ENCODE assay signal across 28 cellular contexts in genomic region chr10:130606001-130606405, GRCh38.
"Had no signal": no experiment of that assay in that cellular context is flagged by ENCODE, and none has a peak within 500 bp of the region (broad histone marks: within the 10 kb centered on the region; RNA-seq: fewer than 3 reads in every experiment).

No MANE protein-coding gene starts in this region.

- H3K9me3 ChIP-seq: neutrophil, prostate gland, sigmoid colon, tibial artery had no signal

- H3K27ac Mint-ChIP-seq: activated CD8-positive, alpha-beta T cell treated with anti-CD3 and anti-CD28 coated beads for 36 hours; activated naive CD4-positive, alpha-beta T cell treated with anti-CD3 and anti-CD28 coated beads, Interleukin-2, amount 50 U/mL, for 72 hours; activated T-helper 2 cell treated with anti-CD3 and anti-CD28 coated beads, Interferon-gamma antibody, Interleukin-2, Interleukin-4, amounts not matched to agents 10 μg/mL and 5 μg/mL and 100 μg/mL, durations not matched to agents 14 hours and 24 hours and 36 hours; dendritic cell treated with granulocyte-macrophage colony-stimulating factor and Interleukin-4, amounts not matched to agents 40 ng/mL and 50 ng/mL, for 4 days; natural killer cell treated with Interleukin-12 subunit alpha and Interleukin-12 subunit beta and Interleukin-15 and Interleukin-18, amount 100 ng/mL, for 72 hours; stimulated activated naive B cell treated with anti-CD40 and anti-IgM and Interleukin-4, amounts not matched to agents 10 μg/mL and 1 μg/mL and 100 μg/mL, for 72 hours; T-helper 17 cell had no signal

- ATAC-seq: activated CD4-positive, CD25-positive, alpha-beta regulatory T cell treated with anti-CD3 and anti-CD28 coated beads, Interleukin-2, amount 50 U/mL, for 24 hours; activated CD8-positive, alpha-beta T cell treated with anti-CD3 and anti-CD28 coated beads for 36 hours; activated naive CD4-positive, alpha-beta T cell treated with anti-CD3 and anti-CD28 coated beads, Interleukin-2, amount 50 U/mL, for 72 hours; activated T-cell treated with anti-CD3 and anti-CD28 coated beads, Interleukin-2, amount 50 U/mL, for 4 hours; heart right ventricle; left ventricle myocardium superior; natural killer cell treated with Interleukin-12 subunit alpha and Interleukin-12 subunit beta and Interleukin-15 and Interleukin-18, amount 100 ng/mL, for 72 hours; stimulated activated naive B cell treated with anti-CD40 and anti-IgM and Interleukin-4, amounts not matched to agents 10 μg/mL and 1 μg/mL and 100 μg/mL, for 72 hours; T-helper 17 cell had no signal

- H3K9me3 Mint-ChIP-seq: activated CD8-positive, alpha-beta T cell treated with anti-CD3 and anti-CD28 coated beads for 36 hours; activated naive CD4-positive, alpha-beta T cell treated with anti-CD3 and anti-CD28 coated beads, Interleukin-2, amount 50 U/mL, for 72 hours; activated T-cell treated with anti-CD3 and anti-CD28 coated beads, Interleukin-2, amount 50 U/mL, for 4 hours; activated T-helper 2 cell treated with anti-CD3 and anti-CD28 coated beads, Interferon-gamma antibody, Interleukin-2, Interleukin-4, amounts not matched to agents 10 μg/mL and 5 μg/mL and 100 μg/mL, durations not matched to agents 14 hours and 24 hours and 36 hours; dendritic cell treated with granulocyte-macrophage colony-stimulating factor and Interleukin-4, amounts not matched to agents 40 ng/mL and 50 ng/mL, for 4 days had no signal

- H3K27me3 ChIP-seq: neutrophil, sigmoid colon, tibial artery had no signal

- H3K36me3 ChIP-seq: breast epithelium, esophagus muscularis mucosa, heart right ventricle, neutrophil, prostate gland, sigmoid colon, stomach, tibial artery, WERI-Rb-1 had no signal

- H3K4me3 Mint-ChIP-seq: activated CD8-positive, alpha-beta T cell treated with anti-CD3 and anti-CD28 coated beads for 36 hours; activated T-cell treated with anti-CD3 and anti-CD28 coated beads, Interleukin-2, amount 50 U/mL, for 4 hours; dendritic cell treated with granulocyte-macrophage colony-stimulating factor and Interleukin-4, amounts not matched to agents 40 ng/mL and 50 ng/mL, for 4 days; natural killer cell treated with Interleukin-12 subunit alpha and Interleukin-12 subunit beta and Interleukin-15 and Interleukin-18, amount 100 ng/mL, for 72 hours; stimulated activated naive B cell treated with anti-CD40 and anti-IgM and Interleukin-4, amounts not matched to agents 10 μg/mL and 1 μg/mL and 100 μg/mL, for 72 hours; T-helper 17 cell had no signal

- H3K36me3 Mint-ChIP-seq: activated naive CD4-positive, alpha-beta T cell treated with anti-CD3 and anti-CD28 coated beads, Interleukin-2, amount 50 U/mL, for 72 hours; natural killer cell treated with Interleukin-12 subunit alpha and Interleukin-12 subunit beta and Interleukin-15 and Interleukin-18, amount 100 ng/mL, for 72 hours had no signal

- H3K27ac ChIP-seq: breast epithelium, esophagus muscularis mucosa, heart right ventricle, neutrophil, prostate gland, sigmoid colon, stomach, tibial artery, WERI-Rb-1 had no signal

- H3K4me2 ChIP-seq: smooth muscle cell had no signal

- H3K27me3 Mint-ChIP-seq: dendritic cell treated with granulocyte-macrophage colony-stimulating factor and Interleukin-4, amounts not matched to agents 40 ng/mL and 50 ng/mL, for 4 days; T-helper 17 cell had no signal

- H3K4me3 ChIP-seq: breast epithelium, esophagus muscularis mucosa, heart right ventricle, prostate gland, sigmoid colon, smooth muscle cell, stomach, tibial artery had no signal

- H3K4me1 ChIP-seq: breast epithelium, esophagus muscularis mucosa, heart right ventricle, prostate gland, stomach, tibial artery had no signal

- DNase-seq: activated CD4-positive, alpha-beta T cell treated with anti-CD3 and anti-CD28 coated beads for 48 hours; activated CD8-positive, alpha-beta T cell treated with anti-CD3 and anti-CD28 coated beads for 36 hours; activated T-cell treated with anti-CD3 and anti-CD28 coated beads, Interleukin-2, amount 50 U/mL, for 4 hours; central memory CD4-positive, alpha-beta T cell; effector CD4-positive, alpha-beta T cell; foreskin melanocyte; heart right ventricle; left ventricle myocardium superior; sigmoid colon; stimulated activated CD4-positive, alpha-beta T cell treated with anti-CD3 and anti-CD28 coated beads, Interleukin-1b, Interleukin-23, amount 100 ng/mL, for 48 hours; stimulated activated CD4-positive, alpha-beta T cell treated with anti-CD3 and anti-CD28 coated beads, Interleukin-4, amount 100 ng/mL, for 4 hours; stimulated activated naive B cell treated with anti-CD40 and anti-IgM and Interleukin-4, amounts not matched to agents 10 μg/mL and 1 μg/mL and 100 μg/mL, for 72 hours; stomach; SW 1271; T-helper 17 cell; T1000; tibial artery; WERI-Rb-1 had no signal

- H3K4me1 Mint-ChIP-seq: stimulated activated naive B cell treated with anti-CD40 and anti-IgM and Interleukin-4, amounts not matched to agents 10 μg/mL and 1 μg/mL and 100 μg/mL, for 72 hours; T-helper 17 cell had no signal
